22 cellular contexts compared by ENCODE assay signal in the genomic region with DNA sequence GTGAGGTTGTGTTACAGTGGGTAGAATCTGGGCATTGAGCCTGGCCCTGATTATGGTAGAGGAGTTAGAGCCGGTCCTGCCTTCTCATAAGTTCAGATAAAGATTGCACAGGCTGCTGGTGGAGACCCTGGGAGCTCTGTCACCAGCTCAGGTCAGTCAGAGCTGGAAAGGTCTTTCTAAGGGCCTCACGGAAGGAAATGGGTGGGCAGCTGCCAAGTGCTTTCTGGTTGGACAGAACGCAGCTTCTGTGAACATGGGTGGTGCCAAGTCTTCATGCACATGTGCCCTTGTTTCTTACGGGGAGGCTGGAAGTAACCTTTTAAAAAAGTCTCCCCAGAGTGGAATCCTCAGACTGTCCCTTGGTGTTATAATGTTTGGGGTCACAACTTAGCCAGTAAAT. TPM values are rescaled to one million over a fixed set of nuclear protein-coding genes. Genes with fewer than 3 reads are reported as not detected.
DNase-seq lines count a peak whose midpoint lies in the region; ATAC-seq, FAIRE-seq and TF ChIP-seq lines count a peak whose summit lies in the region.
"Had no signal": no experiment of that assay in that cellular context is flagged by ENCODE, and none has a peak within 500 bp of the region (broad histone marks: within the 10 kb centered on the region; RNA-seq: fewer than 3 reads in every experiment).

No MANE protein-coding gene starts in this region.

- CTCF ChIA-PET in activated CD8-positive, alpha-beta T cell treated with anti-CD3 and anti-CD28 coated beads for 36 hours (lab: Charles Lee): interaction anchor here (1.6 kb wide), 1 partner anchor 14 kb away, joined by 4 read pairs; the partner anchor contains the start of gene ALKBH5
- CTCF ChIA-PET in endothelial cell of umbilical vein (lab: Charles Lee): interaction anchor here (1.8 to 2.2 kb wide), 2 partner anchors 18 to 58 kb away, joined by 8 read pairs; no protein-coding TSS in a partner anchor

- no peak for TF ChIP-seq CTCF in activated CD8-positive, alpha-beta T cell treated with anti-CD3 and anti-CD28 coated beads for 36 hours (IDR thresholded peaks at IDR 0.05)
- TF ChIP-seq CTCF in endothelial cell of umbilical vein (IDR thresholded peaks at IDR 0.05; ENCODE audit: extremely low read depth in 1 of 2, insufficient read depth in 1 of 2, low read depth in 1 of 2, low read length in 2 of 2) (no peak), gastrocnemius medialis (IDR thresholded peaks at IDR 0.05 in 4 of 5, conservative IDR thresholded peaks at IDR 0.05 in 1 of 5) (no peak)

- dilution Hi-C loops in endothelial cell of umbilical vein (cut with MboI; ENCODE audit: extremely low pct_ligation_motif_present, low sequenced_read_pairs): no loop called here

- H3K36me3 ChIP-seq in endothelial cell of umbilical vein (ENCODE audit: control insufficient read depth in 2 of 2, extremely low read depth in 1 of 2, insufficient read depth in 2 of 2, low read length in 2 of 2) (peaks cover 19 to 31% of the 10 kb centered on the region in 2 experiments), gastrocnemius medialis (peaks cover 0 to 28% of the 10 kb centered on the region in 2 donors)
- H3K36me3 ChIP-seq: prostate gland had no signal

- H3K27me3 ChIP-seq in endothelial cell of umbilical vein (ENCODE audit: control insufficient read depth in 2 of 2, insufficient read depth in 2 of 2, low read length in 2 of 2) (no peaks in the 10 kb centered on the region), gastrocnemius medialis (no peaks in the 10 kb centered on the region)
- H3K27me3 ChIP-seq: adrenal gland, brain microvascular endothelial cell, neutrophil, SJCRH30 had no signal

- no peak for TF ChIP-seq POLR2A in endothelial cell of umbilical vein (IDR thresholded peaks at IDR 0.05; ENCODE audit: low read depth, low read length)
- TF ChIP-seq POLR2A in gastrocnemius medialis (IDR thresholded peaks at IDR 0.05): no peak

- H2AFZ ChIP-seq in endothelial cell of umbilical vein (ENCODE audit: low read depth, low read length): no peak overlapping the region

- no peak overlapping the region for H3K4me3 Mint-ChIP-seq in activated T-cell treated with anti-CD3 and anti-CD28 coated beads, Interleukin-2, amount 50 U/mL, for 72 hours
- no peak overlapping the region for H3K4me3 Mint-ChIP-seq in activated CD8-positive, alpha-beta T cell treated with anti-CD3 and anti-CD28 coated beads for 36 hours
- H3K4me3 Mint-ChIP-seq: activated T-helper 1 cell treated with anti-CD3 and anti-CD28 coated beads, Interleukin-12 subunit alpha, Interleukin-12 subunit beta, Interleukin-2, Interleukin-4 antibody, amounts not matched to agents 30 ng/mL and 10 ng/mL and 1 ng/mL, durations not matched to agents 14 hours and 24 hours and 36 hours; B cell had no signal

- DNase-seq in activated T-cell treated with anti-CD3 and anti-CD28 coated beads, Interleukin-2, amount 50 U/mL, for 72 hours: no peak
- no peak for DNase-seq in activated T-cell treated with anti-CD3 and anti-CD28 coated beads for 4 hours
- DNase-seq in activated CD8-positive, alpha-beta T cell treated with anti-CD3 and anti-CD28 coated beads for 36 hours: no peak
- no peak for DNase-seq in endothelial cell of umbilical vein (ENCODE audit: low read depth, low spot score)
- DNase-seq in gastrocnemius medialis: no peak
- DNase-seq in superior temporal gyrus (ENCODE audit: extremely low spot score): no peak
- DNase-seq in A172 (ENCODE audit: low spot score): no peak
- no peak for DNase-seq in NCI-H128 (lab: John Stamatoyannopoulos, UW; ENCODE audit: unreplicated experiment)
- DNase-seq: activated CD4-positive, CD25-positive, alpha-beta regulatory T cell treated with anti-CD3 and anti-CD28 coated beads, Interleukin-2, amount 50 U/mL, for 72 hours; adrenal gland; brain microvascular endothelial cell; kidney glomerular epithelial cell; mammary epithelial cell; NCI-H510A treated with DMSO at 0.1 percent for 48 hours; SJCRH30 had no signal

- no peaks in the 10 kb centered on the region for H3K9me3 Mint-ChIP-seq in activated T-cell treated with anti-CD3 and anti-CD28 coated beads, Interleukin-2, amount 50 U/mL, for 72 hours
- H3K9me3 Mint-ChIP-seq in activated CD8-positive, alpha-beta T cell treated with anti-CD3 and anti-CD28 coated beads for 36 hours: no peaks in the 10 kb centered on the region
- H3K9me3 Mint-ChIP-seq: activated T-helper 1 cell treated with anti-CD3 and anti-CD28 coated beads, Interleukin-12 subunit alpha, Interleukin-12 subunit beta, Interleukin-2, Interleukin-4 antibody, amounts not matched to agents 30 ng/mL and 10 ng/mL and 1 ng/mL, durations not matched to agents 14 hours and 24 hours and 36 hours had no signal

- POLR2A ChIA-PET in activated CD8-positive, alpha-beta T cell treated with anti-CD3 and anti-CD28 coated beads for 36 hours (lab: Charles Lee): no interaction called here
- POLR2A ChIA-PET in endothelial cell of umbilical vein (lab: Charles Lee): no interaction called here

- BruUV-seq in endothelial cell of umbilical vein (replicated peaks; lab: Mats Ljungman, UMichigan): no TSS peak

- peaks cover 77% of the 10 kb centered on the region for H3K79me2 ChIP-seq in endothelial cell of umbilical vein (ENCODE audit: control insufficient read depth, insufficient read depth, low read length)

- no peaks in the 10 kb centered on the region for H4K20me1 ChIP-seq in endothelial cell of umbilical vein (replicated peaks; ENCODE audit: control insufficient read depth, extremely low read depth, insufficient read depth, low read length)

- no peak for ATAC-seq in activated T-cell treated with anti-CD3 and anti-CD28 coated beads, Interleukin-2, amount 50 U/mL, for 72 hours (replicated peaks in 1 of 2)
- no peak for ATAC-seq in activated CD8-positive, alpha-beta T cell treated with anti-CD3 and anti-CD28 coated beads for 36 hours
- ATAC-seq in gastrocnemius medialis: no peak
- ATAC-seq: GM12878 had no signal

- peak overlapping the region; percentile 10 for H3K27ac Mint-ChIP-seq in activated T-cell treated with anti-CD3 and anti-CD28 coated beads, Interleukin-2, amount 50 U/mL, for 72 hours
- H3K27ac Mint-ChIP-seq in activated CD8-positive, alpha-beta T cell treated with anti-CD3 and anti-CD28 coated beads for 36 hours: peak overlapping the region; percentile 40
- H3K27ac Mint-ChIP-seq: activated T-helper 1 cell treated with anti-CD3 and anti-CD28 coated beads, Interleukin-12 subunit alpha, Interleukin-12 subunit beta, Interleukin-2, Interleukin-4 antibody, amounts not matched to agents 30 ng/mL and 10 ng/mL and 1 ng/mL, durations not matched to agents 14 hours and 24 hours and 36 hours; B cell had no signal

- in situ Hi-C loops in gastrocnemius medialis (cut with MboI; ENCODE audit: low sequenced_read_pairs in 4 of 4): no loop called here

- peak; percentile 15 for FAIRE-seq in endothelial cell of umbilical vein (lab: Jason Lieb, UNC)
- FAIRE-seq: colon, GM12878 had no signal

- H3K4me1 ChIP-seq in endothelial cell of umbilical vein (ENCODE audit: control insufficient read depth, extremely low read depth, insufficient read depth, low read length): peaks cover 8% of the 10 kb centered on the region
- H3K4me1 ChIP-seq in gastrocnemius medialis: peaks cover 63 to 91% of the 10 kb centered on the region in 2 donors
- H3K4me1 ChIP-seq: HAP-1, prostate gland, SJCRH30 had no signal

- no peaks in the 10 kb centered on the region for H3K9me3 ChIP-seq in endothelial cell of umbilical vein (replicated peaks; ENCODE audit: control insufficient read depth, insufficient read depth, low read length)
- H3K9me3 ChIP-seq in gastrocnemius medialis: no peaks in the 10 kb centered on the region
- H3K9me3 ChIP-seq: adrenal gland, HAP-1, neutrophil, prostate gland, SJCRH30 had no signal

- no peaks in the 10 kb centered on the region for H3K27me3 Mint-ChIP-seq in activated T-cell treated with anti-CD3 and anti-CD28 coated beads, Interleukin-2, amount 50 U/mL, for 72 hours (ENCODE audit: low read depth)
- H3K27me3 Mint-ChIP-seq in activated CD8-positive, alpha-beta T cell treated with anti-CD3 and anti-CD28 coated beads for 36 hours: no peaks in the 10 kb centered on the region
- H3K27me3 Mint-ChIP-seq: B cell had no signal

- intact Hi-C loops in activated CD8-positive, alpha-beta T cell treated with anti-CD3 and anti-CD28 coated beads for 36 hours (cut with micrococcal nuclease): no loop called here
- intact Hi-C loops in endothelial cell of umbilical vein (cut with micrococcal nuclease): no loop called here
- intact Hi-C loops in gastrocnemius medialis (cut with DNase I; ENCODE audit: low total_unique reads): no loop called here

- peaks cover 7 to 21% of the 10 kb centered on the region in 2 donors for H3K36me3 Mint-ChIP-seq in activated T-cell treated with anti-CD3 and anti-CD28 coated beads, Interleukin-2, amount 50 U/mL, for 72 hours (ENCODE audit: insufficient read depth in 2 of 2)
- H3K36me3 Mint-ChIP-seq in activated CD8-positive, alpha-beta T cell treated with anti-CD3 and anti-CD28 coated beads for 36 hours (ENCODE audit: low read depth): peaks cover 43% of the 10 kb centered on the region

- no peak overlapping the region for H3K4me2 ChIP-seq in endothelial cell of umbilical vein (ENCODE audit: insufficient read depth, low read length)

- H3K4me1 Mint-ChIP-seq in activated T-cell treated with anti-CD3 and anti-CD28 coated beads, Interleukin-2, amount 50 U/mL, for 72 hours (ENCODE audit: low read depth): peaks cover 33% of the 10 kb centered on the region
- peaks cover 48% of the 10 kb centered on the region for H3K4me1 Mint-ChIP-seq in activated CD8-positive, alpha-beta T cell treated with anti-CD3 and anti-CD28 coated beads for 36 hours (ENCODE audit: low read depth)

- no peak overlapping the region for H3K4me3 ChIP-seq in endothelial cell of umbilical vein (replicated peaks in 1 of 3; ENCODE audit: insufficient read depth in 1 of 3, low read depth in 1 of 3, low read length in 3 of 3)
- no peak overlapping the region for H3K4me3 ChIP-seq in gastrocnemius medialis
- H3K4me3 ChIP-seq: adrenal gland, GM12878, HAP-1, prostate gland, SJCRH30 had no signal

- no peak overlapping the region for H3K9ac ChIP-seq in endothelial cell of umbilical vein (replicated peaks; ENCODE audit: extremely low read depth, insufficient read depth, low read length)

- no peak overlapping the region for H3K27ac ChIP-seq in endothelial cell of umbilical vein (ENCODE audit: insufficient read depth, low read depth, low read length)
- H3K27ac ChIP-seq in gastrocnemius medialis: peak overlapping the region in 3 of 4 donors; percentile 14 to 82 (median 58)
- H3K27ac ChIP-seq: brain microvascular endothelial cell, neutrophil, prostate gland, SJCRH30 had no signal

- H3K9me1 ChIP-seq in endothelial cell of umbilical vein (replicated peaks; ENCODE audit: control insufficient read depth, extremely low read depth, insufficient read depth, low read length): no peaks in the 10 kb centered on the region

RNA-seq across cellular contexts. Expression of gene ALKBH5, which starts 14.9 kb away (rescaled TPM):
- 100 to 1,000 TPM; 125 to 133 TPM for total RNA-seq in activated T-cell treated with anti-CD3 and anti-CD28 coated beads, Interleukin-2, amount 50 U/mL, for 72 hours
- total RNA-seq in activated CD8-positive, alpha-beta T cell treated with anti-CD3 and anti-CD28 coated beads for 36 hours: 100 to 1,000 TPM; 213 to 217 TPM
- total RNA-seq in endothelial cell of umbilical vein: 70.7 and 71.0 TPM in 2 replicates
- polyA plus RNA-seq in endothelial cell of umbilical vein: 54.5 and 55.3 TPM in 2 replicates
- polyA plus RNA-seq in endothelial cell of umbilical vein (2011; cell fraction: cytosol; rRNA removed): 49.2 and 50.9 TPM in 2 replicates
- polyA plus RNA-seq in endothelial cell of umbilical vein (2011; cell fraction: nucleus; rRNA removed): 22.4 and 25.2 TPM in 2 replicates
- 41.3 and 42.9 TPM in 2 replicates for polyA plus RNA-seq in endothelial cell of umbilical vein (2012)
- 79.3 and 89.4 TPM in 2 replicates for polyA minus RNA-seq in endothelial cell of umbilical vein
- 106 TPM for polyA minus RNA-seq in endothelial cell of umbilical vein (2011; cell fraction: cytosol; rRNA and poly(A)+ RNA removed)
- polyA minus RNA-seq in endothelial cell of umbilical vein (2011; cell fraction: nucleus; rRNA and poly(A)+ RNA removed): 18.0 and 18.2 TPM in 2 replicates
- 100 to 1,000 TPM; 188 to 271 (median 224) TPM for total RNA-seq in gastrocnemius medialis
- 107 and 116 TPM in 2 replicates for total RNA-seq in A172 (2014; rRNA removed; shearing (Covaris generic))

RNA-seq across cellular contexts. Expression of gene LLGL1, which starts 26.9 kb away (rescaled TPM):
- 10 to 100 TPM; 18.5 to 18.6 TPM for total RNA-seq in activated T-cell treated with anti-CD3 and anti-CD28 coated beads, Interleukin-2, amount 50 U/mL, for 72 hours
- total RNA-seq in activated CD8-positive, alpha-beta T cell treated with anti-CD3 and anti-CD28 coated beads for 36 hours: 10 to 100 TPM; 15.1 to 17.6 TPM
- 34.9 and 36.8 TPM in 2 replicates for total RNA-seq in endothelial cell of umbilical vein
- polyA plus RNA-seq in endothelial cell of umbilical vein: 47.1 and 55.5 TPM in 2 replicates
- polyA plus RNA-seq in endothelial cell of umbilical vein (2011; cell fraction: cytosol; rRNA removed): 30.8 and 38.9 TPM in 2 replicates
- 47.3 and 56.7 TPM in 2 replicates for polyA plus RNA-seq in endothelial cell of umbilical vein (2011; cell fraction: nucleus; rRNA removed)
- 24.1 and 28.5 TPM in 2 replicates for polyA plus RNA-seq in endothelial cell of umbilical vein (2012)
- polyA minus RNA-seq in endothelial cell of umbilical vein: 36.3 and 42.3 TPM in 2 replicates
- 14.3 TPM for polyA minus RNA-seq in endothelial cell of umbilical vein (2011; cell fraction: cytosol; rRNA and poly(A)+ RNA removed)
- polyA minus RNA-seq in endothelial cell of umbilical vein (2011; cell fraction: nucleus; rRNA and poly(A)+ RNA removed): 17.3 and 24.4 TPM in 2 replicates
- total RNA-seq in gastrocnemius medialis: 10 to 100 TPM in 3 of 4 donors, 1 to 10 TPM in 1; 9.7 to 21.0 (median 15.7) TPM
- 41.7 and 47.2 TPM in 2 replicates for total RNA-seq in A172 (2014; rRNA removed; shearing (Covaris generic))
